In the genomic region with DNA sequence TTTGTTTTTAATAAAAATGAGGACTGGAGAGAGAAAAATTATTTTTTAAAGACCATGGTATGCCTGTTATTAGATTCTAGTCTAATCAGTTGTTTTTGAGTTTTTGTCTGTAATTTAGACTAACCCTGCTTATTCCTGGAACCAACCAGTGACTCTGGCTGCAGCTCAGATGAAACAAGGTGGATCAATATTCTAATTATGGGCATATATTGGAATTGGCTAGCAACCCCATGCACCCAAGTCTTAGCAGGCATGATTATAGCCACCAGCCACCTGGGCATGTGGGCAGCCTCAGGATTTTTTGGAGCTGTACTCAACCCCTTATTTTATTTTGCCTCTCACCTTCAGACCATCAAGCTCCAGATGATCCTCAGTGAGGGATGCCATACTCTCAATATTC, we compare ENCODE assay signal across 36 cellular contexts. TPM values are rescaled to one million over a fixed set of nuclear protein-coding genes. Genes with fewer than 3 reads are reported as not detected.
"Had no signal": no experiment of that assay in that cellular context is flagged by ENCODE, and none has a peak within 500 bp of the region (broad histone marks: within the 10 kb centered on the region; RNA-seq: fewer than 3 reads in every experiment).

No MANE protein-coding gene starts in this region.

- FAIRE-seq: astrocyte had no signal

- H3K4me1 ChIP-seq: adrenal gland, ascending aorta, breast epithelium had no signal

- H3K4me3 ChIP-seq: adrenal gland, ascending aorta, body of pancreas, breast epithelium, cardiac muscle cell had no signal

- H3K36me3 ChIP-seq: adrenal gland, ascending aorta, brain microvascular endothelial cell, breast epithelium, cardiac muscle cell had no signal

- H3K9me3 ChIP-seq: adrenal gland, ascending aorta, body of pancreas, breast epithelium had no signal

- H3K27me3 ChIP-seq: adrenal gland, ascending aorta, body of pancreas, brain microvascular endothelial cell, breast epithelium had no signal

- H3K27ac ChIP-seq: adrenal gland, ascending aorta, body of pancreas, brain microvascular endothelial cell, breast epithelium, cardiac muscle cell had no signal

- DNase-seq: activated effector memory CD4-positive, alpha-beta T cell treated with anti-CD3 and anti-CD28 coated beads, Interleukin-2, amount 50 U/mL, for 16 hours; activated effector memory CD4-positive, alpha-beta T cell treated with Interleukin-2 at 50 U/mL for 16 hours; activated gamma-delta T cell; activated naive CD4-positive, alpha-beta T cell; activated naive CD4-positive, alpha-beta T cell treated with anti-CD3 and anti-CD28 coated beads for 36 hours; activated naive CD4-positive, alpha-beta T cell treated with anti-CD3 and anti-CD28 coated beads, Interleukin-2, amount 10 ng/mL, durations not matched to agents 7 days and 5 days; activated naive CD4-positive, alpha-beta T cell treated with anti-CD3 and anti-CD28 coated beads, Interleukin-2, amount 50 U/mL, for 16 hours; activated naive CD4-positive, alpha-beta T cell treated with Interleukin-2 at 50 U/mL for 16 hours; activated naive CD8-positive, alpha-beta T cell treated with anti-CD3 and anti-CD28 coated beads for 36 hours; activated naive CD8-positive, alpha-beta T cell treated with anti-CD3 and anti-CD28 coated beads, Interleukin-2, amount 10 ng/mL, durations not matched to agents 7 days and 5 days; activated naive CD8-positive, alpha-beta T cell treated with anti-CD3 and anti-CD28 coated beads, Interleukin-2, amount 50 U/mL, for 24 hours; activated T-cell treated with anti-CD3 and anti-CD28 coated beads, Interleukin-2, amount 50 U/mL, for 1 hour; activated T-cell treated with anti-CD3 and anti-CD28 coated beads, Interleukin-2, amount 50 U/mL, for 24 hours; activated T-cell treated with anti-CD3 and anti-CD28 coated beads, Interleukin-2, amount 50 U/mL, for 4 hours; activated T-cell treated with anti-CD3 and anti-CD28 coated beads, Interleukin-2, amount 50 U/mL, for 48 hours; activated T-cell treated with anti-CD3 and anti-CD28 coated beads, Interleukin-2, amount 50 U/mL, for 72 hours; adrenal gland; amniotic stem cell; amygdala; anterior cingulate cortex; aorta; body of pancreas; brain microvascular endothelial cell; caudate nucleus; central memory CD4-positive, alpha-beta T cell; cerebellar nuclear complex had no signal

- ATAC-seq: activated naive CD4-positive, alpha-beta T cell treated with anti-CD3 and anti-CD28 coated beads, Interleukin-2, amount 50 U/mL, for 72 hours; activated naive CD8-positive, alpha-beta T cell treated with anti-CD3 and anti-CD28 coated beads, Interleukin-2, amount 50 U/mL, for 24 hours; activated T-cell treated with anti-CD3 and anti-CD28 coated beads, Interleukin-2, amount 50 U/mL, for 4 hours; activated T-cell treated with anti-CD3 and anti-CD28 coated beads, Interleukin-2, amount 50 U/mL, for 72 hours; activated T-helper 17 cell treated with anti-CD3 and anti-CD28 coated beads, Interleukin-2, amount 50 U/mL, for 72 hours; body of pancreas had no signal

RNA-seq across cellular contexts. Expression of a gene that starts 21.6 kb away (rescaled TPM):
- total RNA-seq: activated naive CD4-positive, alpha-beta T cell treated with anti-CD3 and anti-CD28 coated beads for 36 hours; activated naive CD4-positive, alpha-beta T cell treated with anti-CD3 and anti-CD28 coated beads, Interleukin-2, amount 50 U/mL, for 72 hours; activated naive CD8-positive, alpha-beta T cell treated with anti-CD3 and anti-CD28 coated beads for 36 hours; activated naive CD8-positive, alpha-beta T cell treated with anti-CD3 and anti-CD28 coated beads, Interleukin-2, amount 10 ng/mL, durations not matched to agents 7 days and 5 days; activated T-cell treated with anti-CD3 and anti-CD28 coated beads, Interleukin-2, amount 50 U/mL, for 4 hours; activated T-cell treated with anti-CD3 and anti-CD28 coated beads, Interleukin-2, amount 50 U/mL, for 72 hours; activated T-helper 1 cell treated with anti-CD3 and anti-CD28 coated beads, Interleukin-12 subunit alpha, Interleukin-12 subunit beta, Interleukin-2, Interleukin-4 antibody, amounts not matched to agents 30 ng/mL and 10 ng/mL and 1 ng/mL, durations not matched to agents 14 hours and 24 hours and 36 hours; activated T-helper 17 cell treated with anti-CD3 and anti-CD28 coated beads, Interleukin-2, amount 50 U/mL, for 72 hours; activated T-helper 2 cell treated with anti-CD3 and anti-CD28 coated beads, Interferon-gamma antibody, Interleukin-2, Interleukin-4, amounts not matched to agents 10 μg/mL and 5 μg/mL and 100 μg/mL, durations not matched to agents 14 hours and 24 hours and 36 hours; ascending aorta; astrocyte; body of pancreas; cardiac septum; chondrocyte had no signal
